In the genomic region with DNA sequence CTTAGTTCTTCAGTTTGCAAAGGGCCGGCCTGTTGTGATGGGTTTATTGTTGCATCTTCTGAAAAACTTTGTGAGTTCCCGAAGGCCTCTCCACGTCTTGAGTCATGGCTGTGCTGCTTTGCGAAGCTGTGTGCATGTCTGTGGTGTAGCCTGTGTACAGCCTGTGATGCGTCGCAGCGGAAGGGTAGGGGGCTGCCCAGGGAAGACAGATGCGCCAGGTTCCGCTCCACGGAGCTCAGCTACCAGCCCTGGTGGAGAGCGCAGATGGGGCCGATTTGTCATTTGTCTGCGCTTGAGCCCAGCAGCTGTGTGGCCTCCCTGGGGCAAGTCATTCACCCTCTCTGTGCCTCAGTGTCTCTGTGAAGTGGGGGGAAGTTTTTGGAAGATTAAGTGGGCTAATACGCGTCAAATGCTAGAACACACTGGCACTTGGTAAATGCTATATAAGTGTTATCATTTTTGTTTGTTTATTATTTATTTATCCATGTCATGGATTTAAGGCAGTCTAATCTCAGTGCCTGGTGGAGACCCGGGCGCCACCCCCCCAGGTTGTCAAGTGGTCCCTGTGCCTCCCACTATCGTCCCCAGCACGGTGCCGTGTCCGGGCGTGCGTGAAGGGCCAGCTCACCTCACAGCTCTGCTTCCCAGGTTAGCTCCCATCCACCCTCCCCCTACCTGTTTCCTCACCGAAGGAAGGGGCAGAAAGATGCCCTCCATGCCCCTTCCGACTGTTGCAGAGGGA, we compare ENCODE assay signal across 2 cellular contexts.
TF ChIP-seq lines count a peak whose summit lies in the region.

No MANE protein-coding gene starts in this region.

TF ChIP-seq in HEK293, 187 proteins besides CTCF, POLR2A, EP300 and RAD21:
- TF ChIP-seq ZBTB17 (tag by site-specific recombination; IDR thresholded peaks at IDR 0.05): peak; percentile 92
- TF ChIP-seq ZNF548 (tag by site-specific recombination; IDR thresholded peaks at IDR 0.05): no peak
TF ChIP-seq in HEK293: peak in this region for 1.

TF ChIP-seq in GM12878, 131 proteins besides CTCF, POLR2A, EP300 and RAD21:
- peak in 1 of 2 experiments; percentile 53; a peak in 1 of 4 replicates for TF ChIP-seq SRF (IDR thresholded peaks at IDR 0.05; ENCODE audit: low read depth in 2 of 2, low read length in 2 of 2)
- peak; percentile 80 for TF ChIP-seq PAX5 (IDR thresholded peaks at IDR 0.05; ENCODE audit: borderline replicate concordance, low read depth, low read length)
- TF ChIP-seq CBFB (IDR thresholded peaks at IDR 0.05; ENCODE audit: low read depth): no peak
- TF ChIP-seq, protein P1, sequence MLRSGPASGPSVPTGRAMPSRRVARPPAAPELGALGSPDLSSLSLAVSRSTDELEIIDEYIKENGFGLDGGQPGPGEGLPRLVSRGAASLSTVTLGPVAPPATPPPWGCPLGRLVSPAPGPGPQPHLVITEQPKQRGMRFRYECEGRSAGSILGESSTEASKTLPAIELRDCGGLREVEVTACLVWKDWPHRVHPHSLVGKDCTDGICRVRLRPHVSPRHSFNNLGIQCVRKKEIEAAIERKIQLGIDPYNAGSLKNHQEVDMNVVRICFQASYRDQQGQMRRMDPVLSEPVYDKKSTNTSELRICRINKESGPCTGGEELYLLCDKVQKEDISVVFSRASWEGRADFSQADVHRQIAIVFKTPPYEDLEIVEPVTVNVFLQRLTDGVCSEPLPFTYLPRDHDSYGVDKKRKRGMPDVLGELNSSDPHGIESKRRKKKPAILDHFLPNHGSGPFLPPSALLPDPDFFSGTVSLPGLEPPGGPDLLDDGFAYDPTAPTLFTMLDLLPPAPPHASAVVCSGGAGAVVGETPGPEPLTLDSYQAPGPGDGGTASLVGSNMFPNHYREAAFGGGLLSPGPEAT (IDR thresholded peaks at IDR 0.05; ENCODE audit: low read depth): no peak
- peak; percentile 85 for TF ChIP-seq MLLT1 (IDR thresholded peaks at IDR 0.05)
- TF ChIP-seq YY1 (IDR thresholded peaks at IDR 0.05; ENCODE audit: low read depth, low read length): no peak
- no peak for TF ChIP-seq SMAD1 (IDR thresholded peaks at IDR 0.05; ENCODE audit: low read depth, partially characterized antibody)
- no peak for TF ChIP-seq KAT2A (conservative IDR thresholded peaks at IDR 0.05; ENCODE audit: control insufficient read depth, low read depth, low read length)
TF ChIP-seq in GM12878: peak in this region for 3.
